In genomic region chr17:79749156-79749815, GRCh38 we compare ENCODE assay signal across 1 cellular context.
TF ChIP-seq lines count a peak whose summit lies in the region.

No MANE protein-coding gene starts in this region.

TF ChIP-seq in IMR-90, 13 proteins besides CTCF, POLR2A, EP300 and RAD21 (continued from another document):
- TF ChIP-seq RFX5 (IDR thresholded peaks at IDR 0.05; ENCODE audit: low read depth, low read length) (no peak), CEBPB (IDR thresholded peaks at IDR 0.05; ENCODE audit: low read depth, low read length) (peak; percentile 24; the same call in 1 of the 2 replicates), RCOR1 (IDR thresholded peaks at IDR 0.05; ENCODE audit: insufficient replicate concordance, low read length) (no peak), FOS (IDR thresholded peaks at IDR 0.05; ENCODE audit: low read depth, low read length) (no peak), CHD1 (IDR thresholded peaks at IDR 0.05; ENCODE audit: low read depth, low read length) (no peak), MXI1 (IDR thresholded peaks at IDR 0.05; ENCODE audit: borderline replicate concordance, low read depth, low read length) (no peak), MAZ (IDR thresholded peaks at IDR 0.05; ENCODE audit: borderline replicate concordance, low read depth, low read length) (no peak), NFE2L2 (IDR thresholded peaks at IDR 0.05; ENCODE audit: low read depth, low read length) (no peak), BHLHE40 (IDR thresholded peaks at IDR 0.05; ENCODE audit: low read depth, low read length) (peak; percentile 45; the same call in 1 of the 2 replicates), SMC3 (IDR thresholded peaks at IDR 0.05; ENCODE audit: low read depth, low read length) (no peak), USF2 (IDR thresholded peaks at IDR 0.05; ENCODE audit: low read depth, low read length) (0 out of 2 replicates have a peak, but pooled peaks have one; percentile 4)
- TF ChIP-seq, protein P1, sequence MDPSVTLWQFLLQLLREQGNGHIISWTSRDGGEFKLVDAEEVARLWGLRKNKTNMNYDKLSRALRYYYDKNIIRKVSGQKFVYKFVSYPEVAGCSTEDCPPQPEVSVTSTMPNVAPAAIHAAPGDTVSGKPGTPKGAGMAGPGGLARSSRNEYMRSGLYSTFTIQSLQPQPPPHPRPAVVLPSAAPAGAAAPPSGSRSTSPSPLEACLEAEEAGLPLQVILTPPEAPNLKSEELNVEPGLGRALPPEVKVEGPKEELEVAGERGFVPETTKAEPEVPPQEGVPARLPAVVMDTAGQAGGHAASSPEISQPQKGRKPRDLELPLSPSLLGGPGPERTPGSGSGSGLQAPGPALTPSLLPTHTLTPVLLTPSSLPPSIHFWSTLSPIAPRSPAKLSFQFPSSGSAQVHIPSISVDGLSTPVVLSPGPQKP (IDR thresholded peaks at IDR 0.05; ENCODE audit: borderline replicate concordance, low read depth, low read length): no peak
